21 cellular contexts compared by ENCODE assay signal in genomic region chr1:177281901-177282300, GRCh38.
DNase-seq lines count a peak whose midpoint lies in the region; ATAC-seq, FAIRE-seq and TF ChIP-seq lines count a peak whose summit lies in the region.
"Had no signal": no experiment of that assay in that cellular context is flagged by ENCODE, and none has a peak within 500 bp of the region (broad histone marks: within the 10 kb centered on the region; RNA-seq: fewer than 3 reads in every experiment).

No MANE protein-coding gene starts in this region.

- H3K4me3 Mint-ChIP-seq in GM23338 = no peak overlapping the region
- H3K4me3 Mint-ChIP-seq: CD4-positive, alpha-beta memory T cell had no signal

- H3K9me1 ChIP-seq in keratinocyte (ENCODE audit: control insufficient read depth, extremely low read depth, insufficient read depth, low read length) = no peaks in the 10 kb centered on the region

- no peaks in the 10 kb centered on the region for H3K4me1 ChIP-seq in GM23338 (ENCODE audit: insufficient read depth)
- peaks cover 42% of the 10 kb centered on the region for H3K4me1 ChIP-seq in keratinocyte (ENCODE audit: control insufficient read depth, extremely low read depth, insufficient read depth, low read length)
- no peaks in the 10 kb centered on the region for H3K4me1 ChIP-seq in PC-3 (ENCODE audit: insufficient read depth, low read length)
- H3K4me1 ChIP-seq in smooth muscle cell (ENCODE audit: low read depth) = peaks cover 12% of the 10 kb centered on the region
- H3K4me1 ChIP-seq: BLaER1 had no signal

- DNase-seq in GM23338 (ENCODE audit: low spot score) = peak; percentile 9
- DNase-seq in dorsolateral prefrontal cortex = peak in 6 of 10 donors; percentile 30 to 56 (median 52)
- DNase-seq in keratinocyte (ENCODE audit: low read depth, low spot score) = no peak
- peak; percentile 12 for DNase-seq in occipital lobe (lab: John Stamatoyannopoulos, UW)
- DNase-seq in PC-3 = no peak
- no peak for DNase-seq in stimulated activated naive CD4-positive, alpha-beta T cell (lab: John Stamatoyannopoulos, UW)
- DNase-seq in NCI-H1436 (lab: John Stamatoyannopoulos, UW) = no peak
- DNase-seq in smooth muscle cell (lab: John Stamatoyannopoulos, UW; ENCODE audit: unreplicated experiment) = no peak
- DNase-seq: CD4-positive, alpha-beta memory T cell; DMS153; MM.1S; NCI-H1092 treated with DMSO at 0.1 percent for 48 hours; NCI-H2081 treated with DMSO at 0.1 percent for 48 hours; NCI-H748 treated with DMSO at 0.1 percent for 48 hours; OCI-M1; SHP77 had no signal

- TF ChIP-seq CTCF in GM23338 (conservative IDR thresholded peaks at IDR 0.05; ENCODE audit: low read depth in 2 of 2) (no peak), dorsolateral prefrontal cortex (IDR thresholded peaks at IDR 0.05 in 54 of 56, conservative IDR thresholded peaks at IDR 0.05 in 2 of 56; ENCODE audit: low read depth in 1 of 56, partially characterized antibody in 56 of 56) (no peak), keratinocyte (optimal IDR thresholded peaks at IDR 0.05 in 1 of 3, IDR thresholded peaks at IDR 0.05 in 1 of 3, conservative IDR thresholded peaks at IDR 0.05 in 1 of 3; ENCODE audit: extremely low read depth in 1 of 3, insufficient read depth in 2 of 3, low read length in 3 of 3) (no peak), PC-3 (conservative IDR thresholded peaks at IDR 0.05; ENCODE audit: low read depth, low read length) (no peak), smooth muscle cell (IDR thresholded peaks at IDR 0.05; ENCODE audit: borderline replicate concordance, insufficient read depth, poor library complexity, severe bottlenecking) (no peak)

- H3K9me3 ChIP-seq in keratinocyte (ENCODE audit: control insufficient read depth, low read depth, low read length) (no peaks in the 10 kb centered on the region), PC-3 (ENCODE audit: low read length) (no peaks in the 10 kb centered on the region), smooth muscle cell (replicated peaks; ENCODE audit: low read depth) (no peaks in the 10 kb centered on the region)
- H3K9me3 ChIP-seq: BLaER1 had no signal

- no peak overlapping the region for H3K27ac Mint-ChIP-seq in GM23338
- H3K27ac Mint-ChIP-seq: CD4-positive, alpha-beta memory T cell had no signal

- FAIRE-seq in keratinocyte (lab: Jason Lieb, UNC) = no peak
- FAIRE-seq: A204.1, GM12878, GM19239, H1 had no signal

- H3K9ac ChIP-seq in keratinocyte (ENCODE audit: control insufficient read depth, extremely low read depth, insufficient read depth, low read length) (no peak overlapping the region), PC-3 (ENCODE audit: low read length) (no peak overlapping the region), smooth muscle cell (ENCODE audit: low read depth) (no peak overlapping the region)
- H3K9ac ChIP-seq: BLaER1 had no signal

- CTCF ChIA-PET in PC-3 (lab: Charles Lee) = no interaction called here

- H3K4me3 ChIP-seq in GM23338 (no peak overlapping the region), dorsolateral prefrontal cortex (no peak overlapping the region), keratinocyte (ENCODE audit: control insufficient read depth in 2 of 3, extremely low read depth in 1 of 3, insufficient read depth in 2 of 3, low read depth in 1 of 3, low read length in 3 of 3) (no peak overlapping the region), PC-3 (ENCODE audit: low read length) (no peak overlapping the region), smooth muscle cell (no peak overlapping the region)
- H3K4me3 ChIP-seq: BLaER1, GM12878 had no signal

- no peaks in the 10 kb centered on the region for H3K79me2 ChIP-seq in GM23338 (replicated peaks; ENCODE audit: insufficient read depth)
- no peaks in the 10 kb centered on the region for H3K79me2 ChIP-seq in keratinocyte (ENCODE audit: control insufficient read depth, insufficient read depth, low read length)
- no peaks in the 10 kb centered on the region for H3K79me2 ChIP-seq in PC-3 (ENCODE audit: low read length)
- no peaks in the 10 kb centered on the region for H3K79me2 ChIP-seq in smooth muscle cell (ENCODE audit: low read depth)

- POLR2A ChIA-PET in PC-3 (lab: Charles Lee; ENCODE audit: unreplicated experiment) = no interaction called here

- H3K9me2 ChIP-seq in GM23338 (ENCODE audit: insufficient read depth) (0 out of 2 replicates have a peak, but pooled peaks cover 2% of the 10 kb centered on the region), PC-3 (replicated peaks; ENCODE audit: low read length) (no peaks in the 10 kb centered on the region)

- H3K36me3 ChIP-seq in GM23338 (ENCODE audit: insufficient read depth) (no peaks in the 10 kb centered on the region), keratinocyte (ENCODE audit: control insufficient read depth in 2 of 2, extremely low read depth in 1 of 2, insufficient read depth in 2 of 2, low read length in 2 of 2) (no peaks in the 10 kb centered on the region), PC-3 (ENCODE audit: low read depth, low read length) (no peaks in the 10 kb centered on the region), smooth muscle cell (ENCODE audit: low read depth) (no peaks in the 10 kb centered on the region)
- H3K36me3 ChIP-seq: BLaER1 had no signal

- H3K27me3 ChIP-seq in GM23338 (ENCODE audit: insufficient read depth) = no peaks in the 10 kb centered on the region
- H3K27me3 ChIP-seq in dorsolateral prefrontal cortex = no peaks in the 10 kb centered on the region
- no peaks in the 10 kb centered on the region for H3K27me3 ChIP-seq in keratinocyte (ENCODE audit: control insufficient read depth, extremely low read depth, insufficient read depth, low read length)
- no peaks in the 10 kb centered on the region for H3K27me3 ChIP-seq in PC-3 (ENCODE audit: low read length)
- no peaks in the 10 kb centered on the region for H3K27me3 ChIP-seq in smooth muscle cell (ENCODE audit: low read depth)
- H3K27me3 ChIP-seq: BLaER1 had no signal

- H3K27me3 Mint-ChIP-seq in GM23338 (ENCODE audit: insufficient read depth, low read depth, poor library complexity) = peaks cover 2% of the 10 kb centered on the region
- H3K27me3 Mint-ChIP-seq: CD4-positive, alpha-beta memory T cell had no signal

- H3F3A ChIP-seq in GM23338 (replicated peaks; ENCODE audit: low read depth) (no peaks in the 10 kb centered on the region), PC-3 (ENCODE audit: low read length, unreplicated experiment) (no peaks in the 10 kb centered on the region), smooth muscle cell (ENCODE audit: low read depth) (no peaks in the 10 kb centered on the region)

- peaks cover 10% of the 10 kb centered on the region for H3K4me1 Mint-ChIP-seq in GM23338
- H3K4me1 Mint-ChIP-seq: CD4-positive, alpha-beta memory T cell had no signal

- 93% methylated on average over 5 of the region's 5 CpGs for WGBS in smooth muscle cell (ENCODE audit: low lambda C conversion rate)

- H4K20me1 ChIP-seq in GM23338 (replicated peaks; ENCODE audit: insufficient read depth) = no peaks in the 10 kb centered on the region
- no peaks in the 10 kb centered on the region for H4K20me1 ChIP-seq in keratinocyte (ENCODE audit: control insufficient read depth, extremely low read depth, insufficient read depth, low read length)
- H4K20me1 ChIP-seq in PC-3 (ENCODE audit: low read length) = no peaks in the 10 kb centered on the region
- H4K20me1 ChIP-seq in smooth muscle cell (ENCODE audit: low read depth) = no peaks in the 10 kb centered on the region
- H4K20me1 ChIP-seq: BLaER1 had no signal

- intact Hi-C loops in dorsolateral prefrontal cortex (cut with DNase I) (no loop called here), PC-3 (cut with micrococcal nuclease) (no loop called here)

- no peaks in the 10 kb centered on the region for H3K9me3 Mint-ChIP-seq in GM23338

- no TSS peak for BruUV-seq in PC-3 (replicated peaks; lab: Mats Ljungman, UMichigan)

- peak; percentile 41 for ATAC-seq in GM23338
- ATAC-seq in PC-3 = no peak
- ATAC-seq: GM12878 had no signal

- dilution Hi-C loops in keratinocyte (cut with MboI; ENCODE audit: extremely low pct_ligation_motif_present, low sequenced_read_pairs) = no loop called here

- H3K27ac ChIP-seq in GM23338 (ENCODE audit: low read depth) (no peak overlapping the region), dorsolateral prefrontal cortex (peak overlapping the region in 44 of 59 donors; percentile 6 to 79 (median 58)), keratinocyte (ENCODE audit: control insufficient read depth, insufficient read depth, low read length) (peak overlapping the region; percentile 82), PC-3 (ENCODE audit: low read length) (no peak overlapping the region), smooth muscle cell (ENCODE audit: low read depth) (no peak overlapping the region)
- H3K27ac ChIP-seq: BLaER1 had no signal

- no peaks in the 10 kb centered on the region for H3K36me3 Mint-ChIP-seq in GM23338 (ENCODE audit: low read depth)
- H3K36me3 Mint-ChIP-seq: CD4-positive, alpha-beta memory T cell had no signal

- H2AFZ ChIP-seq in GM23338 (peak overlapping the region; percentile 53; the same call in 1 of the 2 replicates), keratinocyte (ENCODE audit: control insufficient read depth, low read length) (peak overlapping the region; percentile 31), PC-3 (ENCODE audit: low read length) (no peak overlapping the region), smooth muscle cell (ENCODE audit: low read depth) (no peak overlapping the region)

- H3K4me2 ChIP-seq in GM23338 (no peak overlapping the region), keratinocyte (ENCODE audit: control insufficient read depth, extremely low read depth, insufficient read depth, low read depth, low read length) (no peak overlapping the region), PC-3 (ENCODE audit: low read length) (no peak overlapping the region), smooth muscle cell (no peak overlapping the region)
- H3K4me2 ChIP-seq: BLaER1 had no signal

TF ChIP-seq in GM23338, 12 proteins besides CTCF, POLR2A, EP300 and RAD21 (continues in another document):
- TF ChIP-seq ZNF331 (CRISPR knock-in tag; IDR thresholded peaks at IDR 0.05; ENCODE audit: low read depth) = no peak

Comparison
In these comparisons a context has a peak if more than half of its experiments do, and no peak if none do; other contexts are left out.
1. DNase-seq: peak in GM23338 (single experiment), dorsolateral prefrontal cortex (6 of 10) and occipital lobe (single experiment); none in keratinocyte (single experiment), PC-3 (single experiment), stimulated activated naive CD4-positive, alpha-beta T cell (0 of 6), NCI-H1436 (single experiment) and smooth muscle cell (single experiment).
2. H2AFZ ChIP-seq: peak in GM23338 (single experiment) and keratinocyte (single experiment); none in PC-3 (single experiment) and smooth muscle cell (single experiment).
3. H3K27ac ChIP-seq: peak in dorsolateral prefrontal cortex (44 of 59) and keratinocyte (single experiment); none in GM23338 (single experiment), PC-3 (single experiment) and smooth muscle cell (single experiment).